ENCODE assay signal across 29 cellular contexts in genomic region chr20:40717343-40717865, GRCh38. TPM values are rescaled to one million over a fixed set of nuclear protein-coding genes. Genes with fewer than 3 reads are reported as not detected.
"Had no signal": no experiment of that assay in that cellular context is flagged by ENCODE, and none has a peak within 500 bp of the region (broad histone marks: within the 10 kb centered on the region; RNA-seq: fewer than 3 reads in every experiment).

No MANE protein-coding gene starts in this region.

- H3K27me3 ChIP-seq: brain microvascular endothelial cell, gastrocnemius medialis, thyroid gland, upper lobe of left lung, vagina had no signal

- DNase-seq: activated CD4-positive, alpha-beta memory T cell treated with anti-CD3 and anti-CD28 coated beads, Interleukin-2, amount 10 ng/mL, durations not matched to agents 7 days and 5 days; activated CD4-positive, alpha-beta T cell treated with anti-CD3 and anti-CD28 coated beads for 48 hours; activated CD8-positive, alpha-beta memory T cell treated with anti-CD3 and anti-CD28 coated beads, Interleukin-2, amount 50 U/mL, for 48 hours; activated gamma-delta T cell treated with Interleukin-2 at 50 U/mL for 16 hours; activated naive CD4-positive, alpha-beta T cell treated with anti-CD3 and anti-CD28 coated beads, Interleukin-2, amount 50 U/mL, for 16 hours; activated T-cell treated with anti-CD3 and anti-CD28 coated beads, Interleukin-2, amount 50 U/mL, for 24 hours; amniotic stem cell; brain microvascular endothelial cell; endodermal cell; gastrocnemius medialis; glutamatergic neuron; islet precursor cell; left ventricle myocardium superior; sigmoid colon; small intestine; stimulated activated CD4-positive, alpha-beta T cell treated with anti-CD3 and anti-CD28 coated beads, Interleukin-1b, Interleukin-23, amount 100 ng/mL, for 48 hours; stimulated activated CD4-positive, alpha-beta T cell treated with anti-CD3 and anti-CD28 coated beads, Interleukin-4, amount 100 ng/mL, for 4 hours; stimulated activated CD8-positive, alpha-beta memory T cell treated with anti-CD3 and anti-CD28 coated beads, Interleukin-4, amount 100 ng/mL, for 48 hours; stimulated activated naive B cell treated with anti-CD40 and anti-IgM and Interleukin-4, amounts not matched to agents 10 μg/mL and 1 μg/mL and 100 μg/mL, for 72 hours; stomach; T-helper 9 cell; thyroid gland had no signal

- H3K27ac ChIP-seq: brain microvascular endothelial cell, gastrocnemius medialis, neutrophil, sigmoid colon, stomach, thyroid gland, upper lobe of left lung, vagina, VCaP had no signal

- H3K36me3 ChIP-seq: brain microvascular endothelial cell, gastrocnemius medialis, neutrophil, sigmoid colon, stomach, thyroid gland, upper lobe of left lung, vagina had no signal

- H3K4me3 ChIP-seq: gastrocnemius medialis, sigmoid colon, stomach, thyroid gland, upper lobe of left lung, vagina had no signal

- FAIRE-seq: astrocyte, small intestine, TTC549 had no signal

- H3K9me3 ChIP-seq: gastrocnemius medialis, neutrophil, sigmoid colon, stomach, thyroid gland, upper lobe of left lung, vagina had no signal

- ATAC-seq: activated T-helper 17 cell treated with anti-CD3 and anti-CD28 coated beads, Interleukin-2, amount 50 U/mL, for 72 hours; gastrocnemius medialis; left ventricle myocardium superior; stimulated activated naive B cell treated with anti-CD40 and anti-IgM and Interleukin-4, amounts not matched to agents 10 μg/mL and 1 μg/mL and 100 μg/mL, for 72 hours had no signal

- H3K4me1 ChIP-seq: gastrocnemius medialis, sigmoid colon, stomach, thyroid gland, upper lobe of left lung, vagina had no signal

RNA-seq across cellular contexts. Expression of gene MAFB, which starts 28.4 kb away (rescaled TPM):
- total RNA-seq: activated T-helper 17 cell treated with anti-CD3 and anti-CD28 coated beads, Interleukin-2, amount 50 U/mL, for 72 hours had no signal
